In the genomic region with DNA sequence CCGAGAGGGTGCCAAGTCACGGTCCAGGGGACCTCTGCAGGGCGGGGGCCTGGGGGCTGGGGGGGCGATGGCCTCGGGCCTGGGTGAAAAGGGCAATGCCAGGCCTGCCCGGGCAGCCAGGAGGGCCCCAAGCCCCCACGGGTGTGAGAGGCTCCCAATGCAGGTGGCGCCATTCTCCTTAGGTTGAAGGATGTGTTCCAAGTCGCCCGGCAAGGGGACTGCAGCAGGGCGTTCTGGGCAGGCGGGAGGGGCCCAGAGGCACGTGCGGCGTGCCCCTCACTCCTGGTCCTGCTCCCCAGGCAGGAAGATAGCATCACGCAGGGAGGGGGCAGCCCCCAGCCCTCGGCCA, we compare ENCODE assay signal across 11 cellular contexts. TPM values are rescaled to one million over a fixed set of nuclear protein-coding genes. Genes with fewer than 3 reads are reported as not detected.
DNase-seq lines count a peak whose midpoint lies in the region; TF ChIP-seq lines count a peak whose summit lies in the region.
"Had no signal": no experiment of that assay in that cellular context is flagged by ENCODE, and none has a peak within 500 bp of the region (broad histone marks: within the 10 kb centered on the region; RNA-seq: fewer than 3 reads in every experiment).

No MANE protein-coding gene starts in this region.

- no peak overlapping the region for H3K9ac ChIP-seq in neuronal stem cell (ENCODE audit: low read depth, low read length, poor library complexity)

- H3K27me3 ChIP-seq in neuronal stem cell (ENCODE audit: control insufficient read depth in 3 of 3, insufficient read depth in 3 of 3, low read depth in 1 of 3, low read length in 3 of 3) = peaks cover 0 to 56% (median 0%) of the 10 kb centered on the region in 3 experiments
- H3K27me3 ChIP-seq in WERI-Rb-1 (ENCODE audit: insufficient read depth, low read depth, severe bottlenecking) = peaks cover 94% of the 10 kb centered on the region
- no peaks in the 10 kb centered on the region for H3K27me3 ChIP-seq in brain microvascular endothelial cell (replicated peaks)
- H3K27me3 ChIP-seq: cardiac muscle cell had no signal

- no peak overlapping the region for H3K27ac Mint-ChIP-seq in HFFc6

- no peak overlapping the region for H3K14ac ChIP-seq in neuronal stem cell (ENCODE audit: low read length)

- H3K4me3 ChIP-seq in neuronal stem cell (ENCODE audit: low read length in 2 of 2) = no peak overlapping the region
- H3K4me3 ChIP-seq in WERI-Rb-1 (ENCODE audit: low read depth, low read length) = no peak overlapping the region
- H3K4me3 ChIP-seq in brain microvascular endothelial cell (ENCODE audit: low read depth, low read length) = no peak overlapping the region
- H3K4me3 ChIP-seq: cardiac muscle cell had no signal

- peak overlapping the region; percentile 81 for H2BK120ac ChIP-seq in neuronal stem cell (ENCODE audit: low read depth, low read length)

- H3K27ac ChIP-seq in VCaP (no peak overlapping the region), neuronal stem cell (replicated peaks; ENCODE audit: low read length) (no peak overlapping the region), WERI-Rb-1 (no peak overlapping the region), brain microvascular endothelial cell (no peak overlapping the region)
- H3K27ac ChIP-seq: cardiac muscle cell had no signal

- H3K79me1 ChIP-seq in neuronal stem cell (ENCODE audit: low read depth, low read length) = no peaks in the 10 kb centered on the region

- H4K8ac ChIP-seq in neuronal stem cell (ENCODE audit: low read depth, low read length) = no peak overlapping the region

- no peak overlapping the region for H3K4me2 ChIP-seq in neuronal stem cell (ENCODE audit: insufficient read depth, low read length, poor library complexity, severe bottlenecking)

- H3K23ac ChIP-seq in neuronal stem cell (ENCODE audit: low read depth, low read length, poor library complexity) = peak overlapping the region; percentile 92

- CTCF ChIA-PET in GM10248 (lab: Yijun Ruan, JAX) = interaction anchor here (0.8 to 1.9 kb wide), 8 partner anchors 12 to 319 kb away, joined by 3 to 20 read pairs (median 4); no protein-coding TSS in a partner anchor

- TF ChIP-seq CTCF in GM10248 (IDR thresholded peaks at IDR 0.05; ENCODE audit: control extremely low read depth, extremely low read depth, low read depth, missing control alignments) (peak; percentile 6), HFFc6 (IDR thresholded peaks at IDR 0.05) (peak; percentile 40; the same call in 1 of the 2 replicates), VCaP (conservative IDR thresholded peaks at IDR 0.05) (peak; percentile 57), WERI-Rb-1 (IDR thresholded peaks at IDR 0.05; ENCODE audit: low read depth, low read length) (no peak), brain microvascular endothelial cell (IDR thresholded peaks at IDR 0.05; ENCODE audit: low read depth, low read length, missing control alignments) (no peak)

- H3K36me3 ChIP-seq in neuronal stem cell (replicated peaks in 1 of 2; ENCODE audit: control insufficient read depth in 2 of 2, insufficient read depth in 2 of 2, low read length in 2 of 2) (no peaks in the 10 kb centered on the region), WERI-Rb-1 (no peaks in the 10 kb centered on the region), brain microvascular endothelial cell (replicated peaks) (no peaks in the 10 kb centered on the region)
- H3K36me3 ChIP-seq: cardiac muscle cell had no signal

- peaks cover 0 to 12% of the 10 kb centered on the region in 2 donors for H3K4me1 ChIP-seq in neuronal stem cell (ENCODE audit: control insufficient read depth in 2 of 2, insufficient read depth in 1 of 2, low read depth in 1 of 2, low read length in 2 of 2)

- H3K4me3 Mint-ChIP-seq in HFFc6 = no peak overlapping the region

- peak overlapping the region; percentile 91 for H2BK5ac ChIP-seq in neuronal stem cell (ENCODE audit: low read length)

- no peaks in the 10 kb centered on the region for H3K9me3 Mint-ChIP-seq in HFFc6

- WGBS in neuronal stem cell (ENCODE audit: extremely low coverage in 2 of 2, insufficient read length in 2 of 2, insufficient replicate concordance in 1 of 2), 2 donors = no CpG with 5 or more reads among the region's 17 CpGs

- DNase-seq in GM10248 (ENCODE audit: extremely low spot score) (no peak), HFFc6 (no peak), neuronal stem cell (ENCODE audit: low spot score) (no peak), WERI-Rb-1 (no peak), brain microvascular endothelial cell (no peak), SHP77 (lab: John Stamatoyannopoulos, UW) (no peak)
- DNase-seq: NCI-H1417 treated with DMSO at 0.1 percent for 48 hours had no signal

- peak overlapping the region; percentile 95 for H2BK15ac ChIP-seq in neuronal stem cell (ENCODE audit: low read length)

- in situ Hi-C loops in brain microvascular endothelial cell (cut with HindIII; ENCODE audit: low pct_ligation_motif_present, low sequenced_read_pairs) = no loop called here

- peak overlapping the region; percentile 84 for H2BK12ac ChIP-seq in neuronal stem cell (ENCODE audit: low read length)

- POLR2A ChIA-PET in GM10248 (lab: Yijun Ruan, JAX) = no interaction called here

- H2AFZ ChIP-seq in neuronal stem cell (ENCODE audit: low read length) = peak overlapping the region; percentile 75

- H2AK5ac ChIP-seq in neuronal stem cell (ENCODE audit: low read depth, low read length) = peak overlapping the region; percentile 98

- H3K18ac ChIP-seq in neuronal stem cell (ENCODE audit: low read length) = peak overlapping the region; percentile 88

- H3K27me3 Mint-ChIP-seq in HFFc6 (ENCODE audit: insufficient read depth) = peaks cover 6% of the 10 kb centered on the region

- peak overlapping the region; percentile 98 for H3K4ac ChIP-seq in neuronal stem cell (ENCODE audit: low read length)

- peak overlapping the region; percentile 81 for H4K91ac ChIP-seq in neuronal stem cell (ENCODE audit: low read depth, low read length, poor library complexity)

- H3K4me1 Mint-ChIP-seq in HFFc6 (ENCODE audit: low read depth) = no peaks in the 10 kb centered on the region

- H3K36me3 Mint-ChIP-seq in HFFc6 (ENCODE audit: low read depth) = no peaks in the 10 kb centered on the region

- H3K9me3 ChIP-seq in neuronal stem cell (replicated peaks in 1 of 2; ENCODE audit: control insufficient read depth in 2 of 2, insufficient read depth in 1 of 2, low read depth in 1 of 2, low read length in 2 of 2) (no peaks in the 10 kb centered on the region), WERI-Rb-1 (ENCODE audit: severe bottlenecking) (no peaks in the 10 kb centered on the region)

RNA-seq across cellular contexts. Expression of a gene that starts 0.7 kb away (rescaled TPM):
- not detected for total RNA-seq in HFFc6 (2021; fragmentation: NEBNext Ultra II Directional; extraction: Animal tissue kit (Norgen Biotek cat#: 25700))
- polyA plus RNA-seq in neuronal stem cell (2013, experiment 1 of 2) = 0.13 TPM
- not detected for polyA plus RNA-seq in neuronal stem cell (2013, experiment 2 of 2)
- total RNA-seq: epithelial cell of proximal tubule had no signal

RNA-seq across cellular contexts. Expression of a gene that starts 3.3 kb away (rescaled TPM):
- not detected for total RNA-seq in HFFc6 (2021; fragmentation: NEBNext Ultra II Directional; extraction: Animal tissue kit (Norgen Biotek cat#: 25700))
- polyA plus RNA-seq in neuronal stem cell (2013, experiment 1 of 2) = not detected
- polyA plus RNA-seq in neuronal stem cell (2013, experiment 2 of 2) = not detected
- total RNA-seq: cardiac muscle cell, mononuclear cell had no signal
- polyA plus RNA-seq: cardiac muscle cell had no signal

RNA-seq across cellular contexts. Expression of a gene that starts 14.8 kb away (rescaled TPM):
- total RNA-seq in HFFc6 (2021; fragmentation: NEBNext Ultra II Directional; extraction: Animal tissue kit (Norgen Biotek cat#: 25700)) = 1 to 10 TPM in 1 of 6 experiments, under 1 TPM in 3, not detected in 2; 0.18 to 2.6 (median 0.27) TPM
- polyA plus RNA-seq in neuronal stem cell (2013, experiment 1 of 2) = 0.13 TPM
- polyA plus RNA-seq in neuronal stem cell (2013, experiment 2 of 2) = 0.73 TPM
- total RNA-seq: cardiac muscle cell, epithelial cell of proximal tubule had no signal

RNA-seq across cellular contexts. Expression of a gene that starts 53.6 kb away (rescaled TPM):
- total RNA-seq in HFFc6 (2021; fragmentation: NEBNext Ultra II Directional; extraction: Animal tissue kit (Norgen Biotek cat#: 25700)) = not detected
- not detected for polyA plus RNA-seq in neuronal stem cell (2013, experiment 1 of 2)
- not detected for polyA plus RNA-seq in neuronal stem cell (2013, experiment 2 of 2)
- total RNA-seq: cardiac muscle cell, epithelial cell of proximal tubule, mononuclear cell had no signal
- polyA plus RNA-seq: cardiac muscle cell had no signal

Comparison
In these comparisons a context has a peak if more than half of its experiments do, and no peak if none do; other contexts are left out.
1. CTCF ChIP-seq: peak in GM10248 (single experiment), HFFc6 (single experiment) and VCaP (single experiment); none in WERI-Rb-1 (single experiment) and brain microvascular endothelial cell (single experiment).